18 cellular contexts compared by ENCODE assay signal in genomic region chr2:120220756-120221155, GRCh38. TPM values are rescaled to one million over a fixed set of nuclear protein-coding genes. Genes with fewer than 3 reads are reported as not detected.
DNase-seq lines count a peak whose midpoint lies in the region; ATAC-seq and TF ChIP-seq lines count a peak whose summit lies in the region.
"Had no signal": no experiment of that assay in that cellular context is flagged by ENCODE, and none has a peak within 500 bp of the region (broad histone marks: within the 10 kb centered on the region; RNA-seq: fewer than 3 reads in every experiment).

No MANE protein-coding gene starts in this region.

- no peak overlapping the region for H3K27ac ChIP-seq in ACC112 (ENCODE audit: low read depth, low read length)
- no peak overlapping the region for H3K27ac ChIP-seq in CD8-positive, alpha-beta T cell (ENCODE audit: low read depth, low read length)
- H3K27ac ChIP-seq: HL-60, lower lobe of right lung, suprapubic skin had no signal

- H3K9me3 Mint-ChIP-seq in CD8-positive, alpha-beta T cell: peaks cover 15% of the 10 kb centered on the region
- peaks cover 4% of the 10 kb centered on the region for H3K9me3 Mint-ChIP-seq in activated T-helper 1 cell treated with anti-CD3 and anti-CD28 coated beads, Interleukin-12 subunit alpha, Interleukin-12 subunit beta, Interleukin-2, Interleukin-4 antibody, amounts not matched to agents 30 ng/mL and 10 ng/mL and 1 ng/mL, durations not matched to agents 14 hours and 24 hours and 36 hours

- H3K9me3 ChIP-seq in CD8-positive, alpha-beta T cell (ENCODE audit: low read length): no peaks in the 10 kb centered on the region
- H3K9me3 ChIP-seq: suprapubic skin had no signal

- no peak overlapping the region for H2AFZ ChIP-seq in ACC112 (ENCODE audit: low read length, unreplicated experiment)

- H3K27me3 Mint-ChIP-seq in CD8-positive, alpha-beta T cell (ENCODE audit: low read depth): no peaks in the 10 kb centered on the region
- H3K27me3 Mint-ChIP-seq in activated T-helper 1 cell treated with anti-CD3 and anti-CD28 coated beads, Interleukin-12 subunit alpha, Interleukin-12 subunit beta, Interleukin-2, Interleukin-4 antibody, amounts not matched to agents 30 ng/mL and 10 ng/mL and 1 ng/mL, durations not matched to agents 14 hours and 24 hours and 36 hours (ENCODE audit: insufficient read depth): peaks cover 2% of the 10 kb centered on the region
- H3K27me3 Mint-ChIP-seq: T-cell had no signal

- peaks cover 38% of the 10 kb centered on the region for H3K36me3 Mint-ChIP-seq in CD8-positive, alpha-beta T cell
- peaks cover 56% of the 10 kb centered on the region for H3K36me3 Mint-ChIP-seq in activated T-helper 1 cell treated with anti-CD3 and anti-CD28 coated beads, Interleukin-12 subunit alpha, Interleukin-12 subunit beta, Interleukin-2, Interleukin-4 antibody, amounts not matched to agents 30 ng/mL and 10 ng/mL and 1 ng/mL, durations not matched to agents 14 hours and 24 hours and 36 hours (ENCODE audit: low read depth)

- ATAC-seq in CD8-positive, alpha-beta T cell: no peak
- no peak for ATAC-seq in HG02884 (IDR thresholded peaks at IDR 0.05; ENCODE audit: unreplicated experiment)
- ATAC-seq: lower lobe of right lung, Panc1, T-cell had no signal

- intact Hi-C loops in CD8-positive, alpha-beta T cell (cut with DNase I, micrococcal nuclease): loop anchor here (5.0 to 10.0 kb wide), 2 partner anchors 543 to 856 kb away; partner anchors contain the start of genes C2orf76 (in 1 of the 2), DBI (in 1 of the 2) and TMEM177 (in 1 of the 2)
- intact Hi-C loops in activated T-helper 1 cell treated with anti-CD3 and anti-CD28 coated beads, Interleukin-12 subunit alpha, Interleukin-12 subunit beta, Interleukin-2, Interleukin-4 antibody, amounts not matched to agents 30 ng/mL and 10 ng/mL and 1 ng/mL, durations not matched to agents 14 hours and 24 hours and 36 hours (cut with micrococcal nuclease): loop anchor here (1.0 kb wide), 1 partner anchor 43 kb away; no protein-coding TSS in a partner anchor

- POLR2A ChIA-PET in CD8-positive, alpha-beta T cell (lab: Charles Lee): no interaction called here

- no peak for TF ChIP-seq CTCF in CD8-positive, alpha-beta T cell (IDR thresholded peaks at IDR 0.05)

- H3K4me3 Mint-ChIP-seq in CD8-positive, alpha-beta T cell: peak overlapping the region; percentile 32
- H3K4me3 Mint-ChIP-seq in activated T-helper 1 cell treated with anti-CD3 and anti-CD28 coated beads, Interleukin-12 subunit alpha, Interleukin-12 subunit beta, Interleukin-2, Interleukin-4 antibody, amounts not matched to agents 30 ng/mL and 10 ng/mL and 1 ng/mL, durations not matched to agents 14 hours and 24 hours and 36 hours: peak overlapping the region; percentile 83

- peaks cover 22% of the 10 kb centered on the region for H3K79me2 ChIP-seq in ACC112 (ENCODE audit: control insufficient read depth, insufficient read depth, low read length, unreplicated experiment)

- peaks cover 27% of the 10 kb centered on the region for H3K4me1 ChIP-seq in ACC112 (ENCODE audit: control insufficient read depth, insufficient read depth, low read length, unreplicated experiment)
- peaks cover 27% of the 10 kb centered on the region for H3K4me1 ChIP-seq in CD8-positive, alpha-beta T cell (ENCODE audit: insufficient read depth, low read length)
- H3K4me1 ChIP-seq: BE2C had no signal

- H3K27ac Mint-ChIP-seq in CD8-positive, alpha-beta T cell: peak overlapping the region; percentile 34
- H3K27ac Mint-ChIP-seq in activated T-helper 1 cell treated with anti-CD3 and anti-CD28 coated beads, Interleukin-12 subunit alpha, Interleukin-12 subunit beta, Interleukin-2, Interleukin-4 antibody, amounts not matched to agents 30 ng/mL and 10 ng/mL and 1 ng/mL, durations not matched to agents 14 hours and 24 hours and 36 hours: peak overlapping the region; percentile 58

- no peaks in the 10 kb centered on the region for H3K27me3 ChIP-seq in ACC112 (ENCODE audit: insufficient read depth, low read length)
- no peaks in the 10 kb centered on the region for H3K27me3 ChIP-seq in CD8-positive, alpha-beta T cell (ENCODE audit: insufficient read depth, low read length)
- H3K27me3 ChIP-seq: BE2C, suprapubic skin had no signal

- H3K4me3 ChIP-seq in ACC112 (ENCODE audit: low read depth, low read length): peak overlapping the region; percentile 87
- no peak overlapping the region for H3K4me3 ChIP-seq in CD8-positive, alpha-beta T cell (ENCODE audit: low read depth, low read length)
- H3K4me3 ChIP-seq: lower lobe of right lung, suprapubic skin had no signal

- no peak for DNase-seq in CD8-positive, alpha-beta T cell
- no peak for DNase-seq in activated T-helper 1 cell treated with anti-CD3 and anti-CD28 coated beads, Interleukin-12 subunit alpha, Interleukin-12 subunit beta, Interleukin-2, Interleukin-4 antibody, amounts not matched to agents 30 ng/mL and 10 ng/mL and 1 ng/mL, durations not matched to agents 14 hours and 24 hours and 36 hours (ENCODE audit: low spot score)
- peak; percentile 2 for DNase-seq in mesenteric fat pad (ENCODE audit: low spot score)
- DNase-seq in stimulated activated naive CD4-positive, alpha-beta T cell treated with Interleukin-2 at 50 U/mL for 16 hours (lab: John Stamatoyannopoulos, UW): no peak
- DNase-seq in T1000 (lab: John Stamatoyannopoulos, UW): no peak
- DNase-seq: activated gamma-delta T cell; BE2C; DMS79; lower lobe of right lung; NCI-H187 treated with DMSO at 0.1 percent for 48 hours; NCI-H524; stimulated activated CD4-positive, alpha-beta T cell treated with anti-CD3 and anti-CD28 coated beads, Interleukin-12 subunit alpha, Interleukin-12 subunit beta, amount 100 ng/mL, for 4 hours; T-cell had no signal

- H3K4me1 Mint-ChIP-seq in CD8-positive, alpha-beta T cell (ENCODE audit: low read depth): peaks cover 42% of the 10 kb centered on the region
- peaks cover 57% of the 10 kb centered on the region for H3K4me1 Mint-ChIP-seq in activated T-helper 1 cell treated with anti-CD3 and anti-CD28 coated beads, Interleukin-12 subunit alpha, Interleukin-12 subunit beta, Interleukin-2, Interleukin-4 antibody, amounts not matched to agents 30 ng/mL and 10 ng/mL and 1 ng/mL, durations not matched to agents 14 hours and 24 hours and 36 hours (ENCODE audit: low read depth)

- CTCF ChIA-PET in CD8-positive, alpha-beta T cell (lab: Charles Lee): no interaction called here

- H3K36me3 ChIP-seq in ACC112 (ENCODE audit: insufficient read depth, low read length): peaks cover 18% of the 10 kb centered on the region; the same call in 1 of the 2 replicates
- no peaks in the 10 kb centered on the region for H3K36me3 ChIP-seq in CD8-positive, alpha-beta T cell (ENCODE audit: insufficient read depth, low read length)

RNA-seq across cellular contexts. Expression of gene TMEM185B, which starts 2.4 kb away (rescaled TPM):
- 10 to 100 TPM; 21.3 to 23.5 TPM for total RNA-seq in CD8-positive, alpha-beta T cell
- 47.9 and 48.6 TPM in 2 replicates for total RNA-seq in activated T-helper 1 cell treated with anti-CD3 and anti-CD28 coated beads, Interleukin-12 subunit alpha, Interleukin-12 subunit beta, Interleukin-2, Interleukin-4 antibody, amounts not matched to agents 30 ng/mL and 10 ng/mL and 1 ng/mL, durations not matched to agents 14 hours and 24 hours and 36 hours
- 20.4 TPM for total RNA-seq in mesenteric fat pad

RNA-seq across cellular contexts. Expression of gene RALB, which starts 31.9 kb away (rescaled TPM):
- 1 to 10 TPM; 3.1 to 3.2 TPM for total RNA-seq in CD8-positive, alpha-beta T cell
- 79.7 and 84.2 TPM in 2 replicates for total RNA-seq in activated T-helper 1 cell treated with anti-CD3 and anti-CD28 coated beads, Interleukin-12 subunit alpha, Interleukin-12 subunit beta, Interleukin-2, Interleukin-4 antibody, amounts not matched to agents 30 ng/mL and 10 ng/mL and 1 ng/mL, durations not matched to agents 14 hours and 24 hours and 36 hours
- 50.8 TPM for total RNA-seq in mesenteric fat pad

Comparison
In these comparisons a context has a peak if more than half of its experiments do, and no peak if none do; other contexts are left out.
1. RNA of gene RALB, which starts 31.9 kb away (total RNA-seq): 79.7 to 84.2 TPM in activated T-helper 1 cell treated with anti-CD3 and anti-CD28 coated beads, Interleukin-12 subunit alpha, Interleukin-12 subunit beta, Interleukin-2, Interleukin-4 antibody, amounts not matched to agents 30 ng/mL and 10 ng/mL and 1 ng/mL, durations not matched to agents 14 hours and 24 hours and 36 hours and 50.8 TPM in mesenteric fat pad (single experiment); 3.1 to 3.2 TPM in CD8-positive, alpha-beta T cell; every median in the first group is over 10 times any median in the second.